8 cellular contexts compared by ENCODE assay signal in genomic region chr18:59994357-59994756, GRCh38.
DNase-seq lines count a peak whose midpoint lies in the region; ATAC-seq and TF ChIP-seq lines count a peak whose summit lies in the region.

No MANE protein-coding gene starts in this region.

- no peak overlapping the region for H3K27ac ChIP-seq in fibroblast of lung (ENCODE audit: insufficient read depth, low read length)
- no peak overlapping the region for H3K27ac ChIP-seq in tibial artery

- H3K4me2 ChIP-seq in fibroblast of lung (ENCODE audit: extremely low read depth, insufficient read depth, low read length), result no peak overlapping the region

- H3K4me3 Mint-ChIP-seq in type B pancreatic cell, result no peak overlapping the region

- H3K27me3 ChIP-seq in fibroblast of lung (ENCODE audit: control insufficient read depth, insufficient read depth, low read length), result peaks cover 7% of the 10 kb centered on the region
- H3K27me3 ChIP-seq in tibial artery, result no peaks in the 10 kb centered on the region

- no peaks in the 10 kb centered on the region for H3K9me3 ChIP-seq in fibroblast of lung (ENCODE audit: control insufficient read depth, insufficient read depth, low read depth, low read length)
- H3K9me3 ChIP-seq in tibial artery, result no peaks in the 10 kb centered on the region

- H3K4me1 ChIP-seq in fibroblast of lung (ENCODE audit: control insufficient read depth, extremely low read depth, insufficient read depth, low read length), result no peaks in the 10 kb centered on the region
- H3K4me1 ChIP-seq in tibial artery, result no peaks in the 10 kb centered on the region

- no peak overlapping the region for H3K27ac Mint-ChIP-seq in type B pancreatic cell

- H3K27me3 Mint-ChIP-seq in type B pancreatic cell, result peaks cover 19% of the 10 kb centered on the region

- no peak overlapping the region for H2AFZ ChIP-seq in fibroblast of lung (ENCODE audit: low read length)

- no peaks in the 10 kb centered on the region for H3K4me1 Mint-ChIP-seq in type B pancreatic cell (ENCODE audit: unreplicated experiment)

- H3K4me3 ChIP-seq in fibroblast of lung (replicated peaks in 1 of 4; ENCODE audit: control extremely low read depth in 1 of 4, insufficient read depth in 1 of 4, low read depth in 3 of 4, low read length in 4 of 4) (no peak overlapping the region), tibial artery (no peak overlapping the region)

- H3K79me2 ChIP-seq in fibroblast of lung (ENCODE audit: control insufficient read depth, insufficient read depth, low read length), result no peaks in the 10 kb centered on the region

- intact Hi-C loops in tibial artery (cut with DNase I; ENCODE audit: low total_unique reads), result loop anchor here (10.0 kb wide), 1 partner anchor 1500 kb away; no protein-coding TSS in a partner anchor

- no peaks in the 10 kb centered on the region for H3K36me3 Mint-ChIP-seq in type B pancreatic cell

- TF ChIP-seq CTCF in GM12872 (IDR thresholded peaks at IDR 0.05; ENCODE audit: insufficient read depth, low read depth, low read length), result peak; percentile 49; the same call in 2 of the 3 replicates
- TF ChIP-seq CTCF in fibroblast of lung (conservative IDR thresholded peaks at IDR 0.05 in 1 of 2, IDR thresholded peaks at IDR 0.05 in 1 of 2; ENCODE audit: low read depth in 1 of 2, low read length in 2 of 2), result peak; percentile 20 to 39
- TF ChIP-seq CTCF in type B pancreatic cell (conservative IDR thresholded peaks at IDR 0.05), result no peak
- TF ChIP-seq CTCF in tibial artery (IDR thresholded peaks at IDR 0.05), result no peak

- H3K36me3 ChIP-seq in fibroblast of lung (ENCODE audit: control insufficient read depth, insufficient read depth, low read length) (no peaks in the 10 kb centered on the region), tibial artery (no peaks in the 10 kb centered on the region)

- peak; percentile 60 for ATAC-seq in GM21423 (IDR thresholded peaks at IDR 0.05; ENCODE audit: unreplicated experiment)

- no peak overlapping the region for H3K9ac ChIP-seq in fibroblast of lung (ENCODE audit: insufficient read depth, low read length)

- no peaks in the 10 kb centered on the region for H4K20me1 ChIP-seq in fibroblast of lung (ENCODE audit: control insufficient read depth, extremely low read depth, insufficient read depth, low read length)

- DNase-seq in NAMALWA (ENCODE audit: low spot score) (peak; percentile 53), fibroblast of lung (ENCODE audit: low read depth in 2 of 2) (peak in 1 of 2 donors; percentile 33), HPDE6-E6E7 (ENCODE audit: extremely low spot score) (no peak), type B pancreatic cell (ENCODE audit: extremely low spot score, unreplicated experiment) (no peak), tibial artery (no peak), NCI-H2029 treated with DMSO at 0.1 percent for 48 hours (lab: John Stamatoyannopoulos, UW) (no peak)

- no peaks in the 10 kb centered on the region for H3K9me3 Mint-ChIP-seq in type B pancreatic cell

Comparison
In these comparisons a context has a peak if more than half of its experiments do, and no peak if none do; other contexts are left out.
1. CTCF ChIP-seq: peak in GM12872 (single experiment) and fibroblast of lung (2 of 2); none in type B pancreatic cell (single experiment) and tibial artery (0 of 2).